ENCODE assay signal across 16 cellular contexts in the genomic region with DNA sequence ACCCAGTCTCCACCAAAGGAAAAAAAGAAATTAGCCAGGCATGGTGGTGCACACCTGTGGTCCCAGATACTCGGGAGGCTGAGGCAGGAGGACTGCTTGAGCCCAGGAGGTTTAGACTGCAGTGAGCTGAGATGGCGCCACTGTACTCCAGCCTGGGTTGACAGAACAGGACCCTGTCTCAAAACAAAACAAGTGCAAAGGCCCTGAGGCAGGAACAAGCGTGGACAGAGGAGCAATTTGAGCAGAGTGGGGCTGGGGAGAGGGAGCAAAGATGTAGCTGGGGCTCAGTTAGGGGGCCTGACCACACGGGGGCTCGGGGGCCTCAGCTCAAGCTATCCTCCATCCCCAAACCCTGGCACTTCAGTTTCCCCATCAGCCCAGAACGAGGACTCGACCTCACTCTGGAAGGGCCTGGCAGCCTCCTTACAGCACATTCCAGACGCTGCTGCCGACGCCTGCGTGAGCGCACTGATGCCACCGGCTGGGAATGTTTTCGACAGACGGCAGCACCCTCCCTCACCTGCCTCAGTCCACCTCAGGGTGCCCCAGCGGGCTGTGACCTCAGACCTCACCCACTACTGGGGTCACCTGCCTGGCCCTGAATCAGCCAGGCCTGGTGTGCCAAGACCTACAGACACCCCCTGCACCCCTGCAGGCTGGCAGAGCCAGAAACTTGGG. TPM values are rescaled to one million over a fixed set of nuclear protein-coding genes. Genes with fewer than 3 reads are reported as not detected.
DNase-seq lines count a peak whose midpoint lies in the region; ATAC-seq and TF ChIP-seq lines count a peak whose summit lies in the region.
"Had no signal": no experiment of that assay in that cellular context is flagged by ENCODE, and none has a peak within 500 bp of the region (broad histone marks: within the 10 kb centered on the region; RNA-seq: fewer than 3 reads in every experiment).

No MANE protein-coding gene starts in this region.

- H4K20me1 ChIP-seq in BLaER1 treated with 17β-estradiol and CSF1 and Interleukin-3, amounts not matched to agents 10 nM and 100 nM: peaks cover 0 to 43% (median 26%) of the 10 kb centered on the region in 11 experiments; a peak in 17 of 22 replicates

- H3K9ac ChIP-seq in BLaER1 treated with 17β-estradiol and CSF1 and Interleukin-3, amounts not matched to agents 10 nM and 100 nM: peak overlapping the region in 3 of 11 experiments; percentile 2 to 57 (median 25); a peak in 4 of 22 replicates

- peaks cover 0 to 31% (median 7%) of the 10 kb centered on the region in 11 experiments; a peak in 13 of 22 replicates for H3K27me3 ChIP-seq in BLaER1 treated with 17β-estradiol and CSF1 and Interleukin-3, amounts not matched to agents 10 nM and 100 nM

- H3K9me3 ChIP-seq in BLaER1 treated with 17β-estradiol and CSF1 and Interleukin-3, amounts not matched to agents 10 nM and 100 nM (replicated peaks in 1 of 11): no peaks in the 10 kb centered on the region

- TF ChIP-seq CTCF in neural crest cell (conservative IDR thresholded peaks at IDR 0.05) (no peak), endothelial cell (IDR thresholded peaks at IDR 0.05; ENCODE audit: unreplicated experiment) (no peak)

- no peak overlapping the region for H3K27ac ChIP-seq in BLaER1 treated with 17β-estradiol and CSF1 and Interleukin-3, amounts not matched to agents 10 nM and 100 nM
- H3K27ac ChIP-seq: SK-N-MC had no signal

- H3K4me3 ChIP-seq in BLaER1 treated with 17β-estradiol and CSF1 and Interleukin-3, amounts not matched to agents 10 nM and 100 nM: no peak overlapping the region

- H3K4me2 ChIP-seq in BLaER1 treated with 17β-estradiol and CSF1 and Interleukin-3, amounts not matched to agents 10 nM and 100 nM: peak overlapping the region in 9 of 11 experiments; percentile 75 to 99 (median 91); a peak in 13 of 22 replicates

- no peaks in the 10 kb centered on the region for H3K36me3 Mint-ChIP-seq in IgD-negative memory B cell
- H3K36me3 Mint-ChIP-seq in central memory CD8-positive, alpha-beta T cell (ENCODE audit: insufficient read depth): peaks cover 26% of the 10 kb centered on the region
- no peaks in the 10 kb centered on the region for H3K36me3 Mint-ChIP-seq in neural crest cell (ENCODE audit: low read depth)
- peaks cover 6% of the 10 kb centered on the region for H3K36me3 Mint-ChIP-seq in endothelial cell (ENCODE audit: low read depth, unreplicated experiment)

- DNase-seq in central memory CD8-positive, alpha-beta T cell (ENCODE audit: low spot score in 2 of 2): no peak
- no peak for DNase-seq in neural crest cell (ENCODE audit: low read depth, low spot score)
- no peak for DNase-seq in endothelial cell (ENCODE audit: low spot score)
- DNase-seq in SK-N-DZ (ENCODE audit: low spot score): no peak
- DNase-seq: H7, NCI-H1417 treated with DMSO at 0.1 percent for 48 hours, NCI-H2081, NCI-H524 had no signal

- peaks cover 48 to 84% (median 79%) of the 10 kb centered on the region in 10 experiments for H3K4me1 ChIP-seq in BLaER1 treated with 17β-estradiol and CSF1 and Interleukin-3, amounts not matched to agents 10 nM and 100 nM

- H3K27ac Mint-ChIP-seq in IgD-negative memory B cell (peak overlapping the region in 2 of 3 donors; percentile 47 to 65), neural crest cell (ENCODE audit: unreplicated experiment) (no peak overlapping the region), endothelial cell (ENCODE audit: unreplicated experiment) (no peak overlapping the region)
- H3K27ac Mint-ChIP-seq in central memory CD8-positive, alpha-beta T cell (ENCODE audit: low read depth): no peak overlapping the region

- no peak for ATAC-seq in central memory CD8-positive, alpha-beta T cell (replicated peaks; ENCODE audit: extremely low read depth, poor library complexity, severe bottlenecking)
- ATAC-seq in GM18909 (IDR thresholded peaks at IDR 0.05; ENCODE audit: poor library complexity, unreplicated experiment) (no peak), HG03342 (IDR thresholded peaks at IDR 0.05; ENCODE audit: unreplicated experiment) (no peak)

- H3K36me3 ChIP-seq in BLaER1 treated with 17β-estradiol and CSF1 and Interleukin-3, amounts not matched to agents 10 nM and 100 nM: peaks cover 3 to 20% (median 12%) of the 10 kb centered on the region in 11 experiments; a peak in 15 of 22 replicates

- H3K4me3 Mint-ChIP-seq in IgD-negative memory B cell: no peak overlapping the region
- peak overlapping the region; percentile 25 for H3K4me3 Mint-ChIP-seq in central memory CD8-positive, alpha-beta T cell
- peak overlapping the region; percentile 57 for H3K4me3 Mint-ChIP-seq in neural crest cell
- no peak overlapping the region for H3K4me3 Mint-ChIP-seq in endothelial cell (ENCODE audit: unreplicated experiment)

- H3K27me3 Mint-ChIP-seq in IgD-negative memory B cell: no peaks in the 10 kb centered on the region
- H3K27me3 Mint-ChIP-seq in central memory CD8-positive, alpha-beta T cell: no peaks in the 10 kb centered on the region
- peaks cover 17% of the 10 kb centered on the region for H3K27me3 Mint-ChIP-seq in neural crest cell (ENCODE audit: low read depth)
- H3K27me3 Mint-ChIP-seq in endothelial cell (ENCODE audit: unreplicated experiment): peaks cover 20% of the 10 kb centered on the region

- H3K9me3 Mint-ChIP-seq in IgD-negative memory B cell (peaks cover 0 to 2% (median 0%) of the 10 kb centered on the region in 3 donors), neural crest cell (no peaks in the 10 kb centered on the region), endothelial cell (ENCODE audit: unreplicated experiment) (no peaks in the 10 kb centered on the region)
- no peaks in the 10 kb centered on the region for H3K9me3 Mint-ChIP-seq in central memory CD8-positive, alpha-beta T cell

- H3K4me1 Mint-ChIP-seq in IgD-negative memory B cell: peaks cover 23 to 29% (median 27%) of the 10 kb centered on the region in 3 donors
- H3K4me1 Mint-ChIP-seq in central memory CD8-positive, alpha-beta T cell: peaks cover 44% of the 10 kb centered on the region
- H3K4me1 Mint-ChIP-seq in neural crest cell: peaks cover 15% of the 10 kb centered on the region
- H3K4me1 Mint-ChIP-seq in endothelial cell (ENCODE audit: unreplicated experiment): no peaks in the 10 kb centered on the region

RNA-seq across cellular contexts. Expression of gene POLRMT, which starts 1.8 kb away (rescaled TPM):
- 41.9 TPM for polyA plus RNA-seq in IgD-negative memory B cell
- total RNA-seq in neural crest cell (69.7 and 71.1 TPM in 2 replicates), endothelial cell (ENCODE audit: unreplicated experiment) (53.6 TPM)
- polyA plus RNA-seq in SK-N-DZ (2014; cell fraction: cytosol; rRNA removed): 49.8 and 61.6 TPM in 2 replicates
- 285 and 379 TPM in 2 replicates for polyA plus RNA-seq in SK-N-DZ (2014; cell fraction: nucleus; rRNA removed)

RNA-seq across cellular contexts. Expression of gene FGF22, which starts 4.6 kb away (rescaled TPM):
- polyA plus RNA-seq in IgD-negative memory B cell: not detected
- total RNA-seq in neural crest cell: 0.51 and 0.84 TPM in 2 replicates
- not detected for total RNA-seq in endothelial cell (ENCODE audit: unreplicated experiment)
- 1.8 TPM in 1 of 2 replicates, not detected in the other for polyA plus RNA-seq in SK-N-DZ (2014; cell fraction: cytosol; rRNA removed)
- 1.5 and 3.3 TPM in 2 replicates for polyA plus RNA-seq in SK-N-DZ (2014; cell fraction: nucleus; rRNA removed)
- total RNA-seq: Daoy, H7, LHCN-M2 had no signal
- polyA plus RNA-seq: AG04450 had no signal

RNA-seq across cellular contexts. Expression of gene RNF126, which starts 27.9 kb away (rescaled TPM):
- polyA plus RNA-seq in IgD-negative memory B cell: 108 TPM
- total RNA-seq in neural crest cell: 50.6 and 55.9 TPM in 2 replicates
- 41.7 TPM for total RNA-seq in endothelial cell (ENCODE audit: unreplicated experiment)
- polyA plus RNA-seq in SK-N-DZ (2014; cell fraction: cytosol; rRNA removed): 60.8 and 67.6 TPM in 2 replicates
- polyA plus RNA-seq in SK-N-DZ (2014; cell fraction: nucleus; rRNA removed): 98.8 and 99.8 TPM in 2 replicates

RNA-seq across cellular contexts. Expression of gene FSTL3, which starts 41.1 kb away (rescaled TPM):
- polyA plus RNA-seq in IgD-negative memory B cell: 1.7 TPM
- total RNA-seq in neural crest cell (7.7 and 8.9 TPM in 2 replicates), endothelial cell (ENCODE audit: unreplicated experiment) (6.5 TPM)
- polyA plus RNA-seq in SK-N-DZ (2014; cell fraction: cytosol; rRNA removed): 13.8 and 27.0 TPM in 2 replicates
- polyA plus RNA-seq in SK-N-DZ (2014; cell fraction: nucleus; rRNA removed): 23.3 and 25.4 TPM in 2 replicates

RNA-seq across cellular contexts. Expression of gene HCN2, which starts 45.4 kb away (rescaled TPM):
- not detected for polyA plus RNA-seq in IgD-negative memory B cell
- 0.71 and 0.84 TPM in 2 replicates for total RNA-seq in neural crest cell
- total RNA-seq in endothelial cell (ENCODE audit: unreplicated experiment): 0.28 TPM
- 2.9 and 3.2 TPM in 2 replicates for polyA plus RNA-seq in SK-N-DZ (2014; cell fraction: cytosol; rRNA removed)
- polyA plus RNA-seq in SK-N-DZ (2014; cell fraction: nucleus; rRNA removed): 3.0 and 5.0 TPM in 2 replicates

Comparison
In these comparisons a context has a peak if more than half of its experiments do, and no peak if none do; other contexts are left out.
1. H3K27ac Mint-ChIP-seq: peak in IgD-negative memory B cell (2 of 3); none in central memory CD8-positive, alpha-beta T cell (single experiment), neural crest cell (single experiment) and endothelial cell (single experiment).
2. H3K4me3 Mint-ChIP-seq: peak in central memory CD8-positive, alpha-beta T cell (single experiment) and neural crest cell (single experiment); none in IgD-negative memory B cell (0 of 4) and endothelial cell (single experiment).